In the genomic region with DNA sequence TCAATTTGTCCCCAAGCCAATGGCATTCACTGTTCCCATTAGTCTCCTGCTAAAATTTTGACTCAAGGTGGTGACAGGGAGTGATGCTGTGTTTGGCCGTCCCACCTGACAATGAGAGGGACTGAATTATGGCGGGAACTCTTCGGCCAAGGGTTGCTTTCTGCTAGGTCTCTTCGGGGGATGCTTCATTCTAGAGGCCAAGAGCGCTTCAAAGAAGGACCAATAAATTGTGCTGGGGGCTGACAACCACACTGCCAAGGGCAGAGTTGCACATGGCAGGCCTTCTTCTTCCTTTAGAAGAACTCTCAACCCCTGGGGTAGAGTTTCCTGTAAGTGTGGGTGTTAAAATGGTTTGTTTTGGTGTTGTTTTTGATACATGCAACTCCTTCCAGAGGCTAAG, we compare ENCODE assay signal across 15 cellular contexts.
"Had no signal": no experiment of that assay in that cellular context is flagged by ENCODE, and none has a peak within 500 bp of the region (broad histone marks: within the 10 kb centered on the region; RNA-seq: fewer than 3 reads in every experiment).

No MANE protein-coding gene starts in this region.

- ATAC-seq: activated CD4-positive, CD25-positive, alpha-beta regulatory T cell treated with anti-CD3 and anti-CD28 coated beads, Interleukin-2, amount 50 U/mL, for 24 hours; lower lobe of right lung had no signal

- H3K4me3 ChIP-seq: cardiac muscle cell, lower lobe of right lung, skin epidermis, upper lobe of left lung had no signal

- H3K27me3 ChIP-seq: upper lobe of left lung had no signal

- FAIRE-seq: astrocyte, colon had no signal

- H3K9me3 ChIP-seq: lower lobe of right lung, upper lobe of left lung had no signal

- H3K36me3 ChIP-seq: cardiac muscle cell, lower lobe of right lung, upper lobe of left lung had no signal

- H3K27ac ChIP-seq: cardiac muscle cell, lower lobe of right lung, upper lobe of left lung had no signal

- DNase-seq: activated CD4-positive, alpha-beta T cell treated with anti-CD3 and anti-CD28 coated beads, Interleukin-2, amount 50 U/mL, for 4 hours; activated naive CD4-positive, alpha-beta T cell treated with anti-CD3 and anti-CD28 coated beads, Interleukin-2, amount 10 ng/mL, durations not matched to agents 7 days and 5 days; activated T-cell treated with anti-CD3 and anti-CD28 coated beads, Interleukin-2, amount 50 U/mL, for 1 hour; foreskin fibroblast; lower lobe of right lung; stimulated activated CD4-positive, alpha-beta T cell treated with anti-CD3 and anti-CD28 coated beads, Interleukin-15, amount 100 ng/mL, for 24 hours; stimulated activated CD4-positive, alpha-beta T cell treated with anti-CD3 and anti-CD28 coated beads, Interleukin-4, amount 100 ng/mL, for 24 hours; stimulated activated naive CD4-positive, alpha-beta T cell; substantia nigra; upper lobe of left lung had no signal

- H3K4me1 ChIP-seq: lower lobe of right lung, upper lobe of left lung had no signal
